Comparison of ENCODE assay signal across 17 cellular contexts in genomic region chr20:47532002-47532401, GRCh38.
"Had no signal": no experiment of that assay in that cellular context is flagged by ENCODE, and none has a peak within 500 bp of the region (broad histone marks: within the 10 kb centered on the region; RNA-seq: fewer than 3 reads in every experiment).

No MANE protein-coding gene starts in this region.

- H3K4me1 Mint-ChIP-seq: brain had no signal

- ATAC-seq: activated CD8-positive, alpha-beta T cell treated with anti-CD3 and anti-CD28 coated beads, Interleukin-2, amount 10 ng/mL, durations not matched to agents 7 days and 5 days; natural killer cell treated with Interleukin-12 subunit alpha and Interleukin-12 subunit beta and Interleukin-15 and Interleukin-18, amount 100 ng/mL, for 72 hours; SK-N-SH treated with all-trans-retinoic acid at 6 μM for 48 hours had no signal

- DNase-seq: activated CD8-positive, alpha-beta T cell treated with anti-CD3 and anti-CD28 coated beads, Interleukin-2, amount 10 ng/mL, durations not matched to agents 7 days and 5 days; activated gamma-delta T cell treated with Interleukin-2 at 50 U/mL for 16 hours; activated T-cell treated with anti-CD3 and anti-CD28 coated beads, Interleukin-2, amount 50 U/mL, for 48 hours; anterior cingulate cortex; caudate nucleus; dorsolateral prefrontal cortex; SIG-M5; stimulated activated CD4-positive, alpha-beta T cell treated with anti-CD3 and anti-CD28 coated beads, Interleukin-12 subunit alpha, Interleukin-12 subunit beta, amount 100 ng/mL, for 4 hours; stimulated activated CD4-positive, alpha-beta T cell treated with anti-CD3 and anti-CD28 coated beads, Interleukin-1b, Interleukin-23, amount 100 ng/mL, for 48 hours; stimulated activated CD8-positive, alpha-beta memory T cell treated with anti-CD3 and anti-CD28 coated beads, Interleukin-4, amount 100 ng/mL, for 48 hours; testis; upper lobe of left lung; WERI-Rb-1 had no signal

- H3K4me3 Mint-ChIP-seq: activated CD8-positive, alpha-beta T cell treated with anti-CD3 and anti-CD28 coated beads, Interleukin-2, amount 10 ng/mL, durations not matched to agents 7 days and 5 days; brain; natural killer cell treated with Interleukin-12 subunit alpha and Interleukin-12 subunit beta and Interleukin-15 and Interleukin-18, amount 100 ng/mL, for 72 hours had no signal

- H3K27me3 Mint-ChIP-seq: brain; natural killer cell treated with Interleukin-12 subunit alpha and Interleukin-12 subunit beta and Interleukin-15 and Interleukin-18, amount 100 ng/mL, for 72 hours; progenitor cell of endocrine pancreas had no signal

- H3K27ac Mint-ChIP-seq: activated CD8-positive, alpha-beta T cell treated with anti-CD3 and anti-CD28 coated beads, Interleukin-2, amount 10 ng/mL, durations not matched to agents 7 days and 5 days; brain; natural killer cell treated with Interleukin-12 subunit alpha and Interleukin-12 subunit beta and Interleukin-15 and Interleukin-18, amount 100 ng/mL, for 72 hours had no signal

- H3K9me3 Mint-ChIP-seq: natural killer cell treated with Interleukin-12 subunit alpha and Interleukin-12 subunit beta and Interleukin-15 and Interleukin-18, amount 100 ng/mL, for 72 hours had no signal
